22 cellular contexts compared by ENCODE assay signal in the genomic region with DNA sequence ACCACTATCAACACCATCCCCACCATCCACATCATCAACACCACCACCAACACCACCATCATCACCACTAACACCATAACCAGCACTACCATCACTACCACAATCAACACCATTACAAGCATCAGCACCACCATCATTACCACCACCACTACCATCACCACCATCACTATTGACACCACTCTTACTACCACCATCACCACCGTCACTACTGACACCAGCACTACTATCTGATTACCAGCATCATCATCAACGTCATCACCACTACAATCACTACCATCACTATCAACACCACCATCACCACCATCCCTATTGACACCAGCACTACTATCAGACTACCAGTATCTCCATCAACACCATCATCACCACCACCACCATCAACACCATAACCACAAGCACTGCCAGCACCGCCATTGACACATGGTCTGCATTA.
DNase-seq lines count a peak whose midpoint lies in the region; ATAC-seq, FAIRE-seq and TF ChIP-seq lines count a peak whose summit lies in the region.
"Had no signal": no experiment of that assay in that cellular context is flagged by ENCODE, and none has a peak within 500 bp of the region (broad histone marks: within the 10 kb centered on the region; RNA-seq: fewer than 3 reads in every experiment).

No MANE protein-coding gene starts in this region.

- no peak for TF ChIP-seq RAD21 in H1 (IDR thresholded peaks at IDR 0.05 in 1 of 2, conservative IDR thresholded peaks at IDR 0.05 in 1 of 2; ENCODE audit: low read depth in 2 of 2, low read length in 2 of 2)

- H3K79me1 ChIP-seq in H1 (ENCODE audit: low read depth, low read length) = no peaks in the 10 kb centered on the region

- TF ChIP-seq EP300 in H1 (IDR thresholded peaks at IDR 0.05; ENCODE audit: borderline replicate concordance in 1 of 2, low read depth in 2 of 2, low read length in 2 of 2) = no peak

- H3K27me3 ChIP-seq in right atrium auricular region (no peaks in the 10 kb centered on the region), H1 (replicated peaks in 1 of 4; ENCODE audit: control insufficient read depth in 3 of 4, extremely low read depth in 1 of 4, insufficient read depth in 3 of 4, low read length in 3 of 4) (no peaks in the 10 kb centered on the region), H7 (ENCODE audit: control insufficient read depth, insufficient read depth, low read length) (no peaks in the 10 kb centered on the region)
- H3K27me3 ChIP-seq: BE2C, Peyer's patch, SJCRH30 had no signal

- peaks cover 9% of the 10 kb centered on the region for H3K23me2 ChIP-seq in H1 (ENCODE audit: low read depth, low read length)

- no peaks in the 10 kb centered on the region for H3K9me3 ChIP-seq in right atrium auricular region
- no peaks in the 10 kb centered on the region for H3K9me3 ChIP-seq in H1 (ENCODE audit: insufficient read depth in 2 of 2, low read depth in 1 of 2, low read length in 1 of 2)
- H3K9me3 ChIP-seq: A549, BE2C, Caco-2, Peyer's patch, SJCRH30 had no signal

- intact Hi-C loops in left cardiac atrium (cut with DNase I) = loop anchor here in 1 of 2 donors (5.0 kb wide), 2 partner anchors 104 to 189 kb away; a partner anchor contains a TSS

- H2BK15ac ChIP-seq in H1 (ENCODE audit: low read length) = peak overlapping the region; percentile 63; the same call in 1 of the 2 replicates

- no peak for ATAC-seq in left cardiac atrium
- ATAC-seq: A549 had no signal

- H3K4me3 ChIP-seq in right atrium auricular region (no peak overlapping the region), H1 (ENCODE audit: extremely low read depth in 1 of 4, insufficient read depth in 2 of 4, low read depth in 3 of 4, low read length in 4 of 4) (no peak overlapping the region), H7 (ENCODE audit: insufficient read depth, low read depth, low read length) (no peak overlapping the region)
- H3K4me3 ChIP-seq: A549, GM23338, Peyer's patch, SJCRH30 had no signal

- H2BK5ac ChIP-seq in H1 (ENCODE audit: low read depth, low read length) = no peak overlapping the region

- TF ChIP-seq POLR2A in H1 (IDR thresholded peaks at IDR 0.05; ENCODE audit: control extremely low read depth in 1 of 2, low read depth in 2 of 2, low read length in 2 of 2) = no peak

- no peak overlapping the region for H3K14ac ChIP-seq in H1 (ENCODE audit: insufficient read length)

- no peak overlapping the region for H2AFZ ChIP-seq in H1 (ENCODE audit: low read length)
- H2AFZ ChIP-seq: GM23338 had no signal

- H3K56ac ChIP-seq in H1 (replicated peaks; ENCODE audit: insufficient read length, low read depth, low read length) = peak overlapping the region; percentile 75

- H4K8ac ChIP-seq in H1 (ENCODE audit: extremely low read depth, insufficient read depth, low read length) = no peak overlapping the region

- no peak overlapping the region for H2BK20ac ChIP-seq in H1 (ENCODE audit: low read length)

- 93% methylated on average over 3 of the region's 3 CpGs; no CpG with 5 or more reads in 1 of the 2 experiments for WGBS in H1 (ENCODE audit: extremely low coverage in 1 of 2, insufficient coverage in 1 of 2, insufficient read length in 1 of 2, insufficient replicate concordance in 2 of 2, low coverage in 1 of 2, low lambda C conversion rate in 2 of 2, missing lambda C conversion rate in 1 of 2), 2 experiments

- no peak overlapping the region for H3K4ac ChIP-seq in H1 (replicated peaks; ENCODE audit: insufficient read length, low read depth, low read length)

- FAIRE-seq in HTR-8/SVneo (lab: Jason Lieb, UNC) = peak; percentile 84
- no peak for FAIRE-seq in H1 (lab: Jason Lieb, UNC)
- no peak for FAIRE-seq in RCC 7860 (lab: Jason Lieb, UNC)
- FAIRE-seq: A549, GM18507 had no signal

- H2AK5ac ChIP-seq in H1 (ENCODE audit: low read depth, low read length) = peak overlapping the region; percentile 93

- no peak overlapping the region for H3K18ac ChIP-seq in H1 (ENCODE audit: extremely low read depth, low read length)

- H3K9ac ChIP-seq in H1 (replicated peaks in 1 of 4; ENCODE audit: extremely low read depth in 1 of 4, low read depth in 3 of 4, low read length in 3 of 4) = no peak overlapping the region

- H4K91ac ChIP-seq in H1 (replicated peaks; ENCODE audit: insufficient read length, low read length) = no peak overlapping the region

- H3K4me1 ChIP-seq in right atrium auricular region (no peaks in the 10 kb centered on the region), H1 (replicated peaks in 1 of 4; ENCODE audit: control insufficient read depth in 3 of 4, insufficient read depth in 4 of 4, low read length in 3 of 4) (peaks cover 0 to 3% (median under 1%) of the 10 kb centered on the region in 4 experiments; a peak in 2 of 7 replicates)
- H3K4me1 ChIP-seq: A549, BE2C, Caco-2, SJCRH30 had no signal

- H4K20me1 ChIP-seq in H1 (replicated peaks in 1 of 2; ENCODE audit: control insufficient read depth in 1 of 2, insufficient read depth in 2 of 2, low read length in 2 of 2) = peaks cover 0 to 7% of the 10 kb centered on the region in 2 experiments

- H3K36me3 ChIP-seq in right atrium auricular region (no peaks in the 10 kb centered on the region), H1 (ENCODE audit: control insufficient read depth in 2 of 4, insufficient read depth in 4 of 4, low read length in 3 of 4) (no peaks in the 10 kb centered on the region), H7 (replicated peaks; ENCODE audit: control insufficient read depth, insufficient read depth, low read length) (no peaks in the 10 kb centered on the region)
- H3K36me3 ChIP-seq: BE2C, Peyer's patch, SJCRH30 had no signal

- H3K27ac ChIP-seq in right atrium auricular region (no peak overlapping the region), H1 (ENCODE audit: low read depth, low read length) (no peak overlapping the region)
- H3K27ac ChIP-seq: A549, Peyer's patch, SJCRH30 had no signal

- H4K5ac ChIP-seq in H1 (ENCODE audit: insufficient read length, low read depth, low read length) = no peak overlapping the region

- CTCF ChIA-PET in H1 (lab: Charles Lee; ENCODE audit: partially characterized antibody) = interaction anchor here (0.6 to 5.3 kb wide), 31 partner anchors 7 to 171 kb away, joined by 3 to 59 read pairs (median 10); no protein-coding TSS in a partner anchor

- no peak for TF ChIP-seq CTCF in right atrium auricular region (IDR thresholded peaks at IDR 0.05)
- TF ChIP-seq CTCF in H1 (IDR thresholded peaks at IDR 0.05; ENCODE audit: control extremely low read depth in 1 of 3, insufficient read depth in 1 of 3, low read depth in 1 of 3, low read length in 3 of 3) = no peak

- DNase-seq in left cardiac atrium = peak; percentile 1
- DNase-seq in right atrium auricular region (ENCODE audit: low spot score) = no peak
- no peak for DNase-seq in HTR-8/SVneo (ENCODE audit: insufficient read length, low spot score)
- DNase-seq in H1 (ENCODE audit: low read depth in 1 of 2, low spot score in 2 of 2) = no peak
- no peak for DNase-seq in H7
- DNase-seq in RCC 7860 (ENCODE audit: low spot score) = no peak
- no peak for DNase-seq in AG08395 (ENCODE audit: low spot score)
- DNase-seq: BE2C; Caco-2; CD4-positive, alpha-beta T cell; DND-41; MV-4-11; NCI-H1694; NCI-H2081; NCI-H2171; NCI-H524 treated with DMSO at 0.1 percent for 48 hours; NCI-H82; Peyer's patch; SJCRH30 had no signal

- no peak overlapping the region for H3K23ac ChIP-seq in H1 (ENCODE audit: insufficient read length)

- H2BK12ac ChIP-seq in H1 (ENCODE audit: low read depth, low read length) = no peak overlapping the region

- POLR2A ChIA-PET in H1 (lab: Charles Lee; ENCODE audit: partially characterized antibody) = no interaction called here

- no peak overlapping the region for H2BK120ac ChIP-seq in H1 (replicated peaks; ENCODE audit: low read depth, low read length)

- H3K4me2 ChIP-seq in H1 (ENCODE audit: insufficient read depth in 1 of 2, low read depth in 2 of 2, low read length in 2 of 2) = no peak overlapping the region
- H3K4me2 ChIP-seq: A549, GM23338 had no signal

- no peaks in the 10 kb centered on the region for H3K79me2 ChIP-seq in H1 (ENCODE audit: control insufficient read depth in 1 of 2, insufficient read depth in 2 of 2, low read length in 2 of 2)

TF ChIP-seq in H1, 55 proteins besides CTCF, POLR2A, EP300 and RAD21:
- TF ChIP-seq, protein P1, sequence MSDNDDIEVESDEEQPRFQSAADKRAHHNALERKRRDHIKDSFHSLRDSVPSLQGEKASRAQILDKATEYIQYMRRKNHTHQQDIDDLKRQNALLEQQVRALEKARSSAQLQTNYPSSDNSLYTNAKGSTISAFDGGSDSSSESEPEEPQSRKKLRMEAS (IDR thresholded peaks at IDR 0.05) = no peak
- TF ChIP-seq TEAD4 (IDR thresholded peaks at IDR 0.05; ENCODE audit: low read depth, low read length) = no peak
- no peak for TF ChIP-seq KDM5A (IDR thresholded peaks at IDR 0.05; ENCODE audit: low read length)
- no peak for TF ChIP-seq BRCA1 (IDR thresholded peaks at IDR 0.05; ENCODE audit: low read depth, low read length)
- no peak for TF ChIP-seq CBX8 (IDR thresholded peaks at IDR 0.05; ENCODE audit: borderline replicate concordance, low read depth, low read length)
- TF ChIP-seq NRF1 (IDR thresholded peaks at IDR 0.05; ENCODE audit: low read depth, low read length) = no peak
- no peak for TF ChIP-seq TCF12 (IDR thresholded peaks at IDR 0.05; ENCODE audit: low read depth, low read length)
